In the genomic region with DNA sequence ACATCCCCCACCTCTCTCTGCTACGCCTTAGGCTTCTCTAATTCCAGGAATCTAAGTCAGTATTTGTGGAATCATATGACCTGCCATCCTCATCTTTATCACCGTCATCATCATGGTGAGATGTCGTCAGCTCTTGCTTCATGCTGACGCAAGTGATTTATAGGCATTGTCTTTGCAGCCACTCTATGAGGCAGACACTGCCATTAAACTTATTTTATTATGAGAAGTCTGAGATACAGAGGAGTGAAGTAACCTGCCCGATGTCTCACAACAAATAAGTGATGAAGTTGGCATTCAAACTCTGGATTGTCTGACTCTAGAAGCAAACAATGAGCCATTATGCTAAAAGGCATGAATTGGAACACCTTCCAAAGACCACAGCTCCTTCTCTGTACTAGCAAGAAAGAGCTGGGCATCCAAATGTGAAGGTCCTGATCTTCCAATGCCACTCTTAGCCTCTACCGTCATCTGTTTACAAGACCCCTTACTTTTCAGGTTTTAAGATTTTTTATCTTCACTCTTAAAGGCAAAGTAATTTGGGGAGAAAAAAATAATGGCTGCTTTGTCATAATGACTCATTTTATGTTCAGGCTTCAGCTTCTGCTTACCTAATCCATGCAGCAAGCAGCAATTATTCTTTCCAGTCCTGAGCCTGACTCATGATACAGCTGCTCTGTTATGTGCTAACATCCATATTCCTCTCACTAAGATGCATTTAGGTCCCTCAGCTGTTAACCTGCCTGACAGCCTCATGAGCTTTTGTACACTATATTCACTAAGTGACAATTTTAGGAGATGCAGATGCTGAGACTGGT, we compare ENCODE assay signal across 1 cellular context.
TF ChIP-seq lines count a peak whose summit lies in the region.

No MANE protein-coding gene starts in this region.

TF ChIP-seq in K562, 482 proteins besides CTCF, POLR2A, EP300 and RAD21 (continued from another document and continues in another):
- TF ChIP-seq, protein P1, sequence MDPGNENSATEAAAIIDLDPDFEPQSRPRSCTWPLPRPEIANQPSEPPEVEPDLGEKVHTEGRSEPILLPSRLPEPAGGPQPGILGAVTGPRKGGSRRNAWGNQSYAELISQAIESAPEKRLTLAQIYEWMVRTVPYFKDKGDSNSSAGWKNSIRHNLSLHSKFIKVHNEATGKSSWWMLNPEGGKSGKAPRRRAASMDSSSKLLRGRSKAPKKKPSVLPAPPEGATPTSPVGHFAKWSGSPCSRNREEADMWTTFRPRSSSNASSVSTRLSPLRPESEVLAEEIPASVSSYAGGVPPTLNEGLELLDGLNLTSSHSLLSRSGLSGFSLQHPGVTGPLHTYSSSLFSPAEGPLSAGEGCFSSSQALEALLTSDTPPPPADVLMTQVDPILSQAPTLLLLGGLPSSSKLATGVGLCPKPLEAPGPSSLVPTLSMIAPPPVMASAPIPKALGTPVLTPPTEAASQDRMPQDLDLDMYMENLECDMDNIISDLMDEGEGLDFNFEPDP (CRISPR knock-in tag; IDR thresholded peaks at IDR 0.05) = no peak
- TF ChIP-seq, protein P2, sequence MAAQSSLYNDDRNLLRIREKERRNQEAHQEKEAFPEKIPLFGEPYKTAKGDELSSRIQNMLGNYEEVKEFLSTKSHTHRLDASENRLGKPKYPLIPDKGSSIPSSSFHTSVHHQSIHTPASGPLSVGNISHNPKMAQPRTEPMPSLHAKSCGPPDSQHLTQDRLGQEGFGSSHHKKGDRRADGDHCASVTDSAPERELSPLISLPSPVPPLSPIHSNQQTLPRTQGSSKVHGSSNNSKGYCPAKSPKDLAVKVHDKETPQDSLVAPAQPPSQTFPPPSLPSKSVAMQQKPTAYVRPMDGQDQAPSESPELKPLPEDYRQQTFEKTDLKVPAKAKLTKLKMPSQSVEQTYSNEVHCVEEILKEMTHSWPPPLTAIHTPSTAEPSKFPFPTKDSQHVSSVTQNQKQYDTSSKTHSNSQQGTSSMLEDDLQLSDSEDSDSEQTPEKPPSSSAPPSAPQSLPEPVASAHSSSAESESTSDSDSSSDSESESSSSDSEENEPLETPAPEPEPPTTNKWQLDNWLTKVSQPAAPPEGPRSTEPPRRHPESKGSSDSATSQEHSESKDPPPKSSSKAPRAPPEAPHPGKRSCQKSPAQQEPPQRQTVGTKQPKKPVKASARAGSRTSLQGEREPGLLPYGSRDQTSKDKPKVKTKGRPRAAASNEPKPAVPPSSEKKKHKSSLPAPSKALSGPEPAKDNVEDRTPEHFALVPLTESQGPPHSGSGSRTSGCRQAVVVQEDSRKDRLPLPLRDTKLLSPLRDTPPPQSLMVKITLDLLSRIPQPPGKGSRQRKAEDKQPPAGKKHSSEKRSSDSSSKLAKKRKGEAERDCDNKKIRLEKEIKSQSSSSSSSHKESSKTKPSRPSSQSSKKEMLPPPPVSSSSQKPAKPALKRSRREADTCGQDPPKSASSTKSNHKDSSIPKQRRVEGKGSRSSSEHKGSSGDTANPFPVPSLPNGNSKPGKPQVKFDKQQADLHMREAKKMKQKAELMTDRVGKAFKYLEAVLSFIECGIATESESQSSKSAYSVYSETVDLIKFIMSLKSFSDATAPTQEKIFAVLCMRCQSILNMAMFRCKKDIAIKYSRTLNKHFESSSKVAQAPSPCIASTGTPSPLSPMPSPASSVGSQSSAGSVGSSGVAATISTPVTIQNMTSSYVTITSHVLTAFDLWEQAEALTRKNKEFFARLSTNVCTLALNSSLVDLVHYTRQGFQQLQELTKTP (IDR thresholded peaks at IDR 0.05; ENCODE audit: low read depth in 1 of 2, partially characterized antibody in 2 of 2) = peak in 1 of 2 experiments; percentile 24
- TF ChIP-seq, protein P3, sequence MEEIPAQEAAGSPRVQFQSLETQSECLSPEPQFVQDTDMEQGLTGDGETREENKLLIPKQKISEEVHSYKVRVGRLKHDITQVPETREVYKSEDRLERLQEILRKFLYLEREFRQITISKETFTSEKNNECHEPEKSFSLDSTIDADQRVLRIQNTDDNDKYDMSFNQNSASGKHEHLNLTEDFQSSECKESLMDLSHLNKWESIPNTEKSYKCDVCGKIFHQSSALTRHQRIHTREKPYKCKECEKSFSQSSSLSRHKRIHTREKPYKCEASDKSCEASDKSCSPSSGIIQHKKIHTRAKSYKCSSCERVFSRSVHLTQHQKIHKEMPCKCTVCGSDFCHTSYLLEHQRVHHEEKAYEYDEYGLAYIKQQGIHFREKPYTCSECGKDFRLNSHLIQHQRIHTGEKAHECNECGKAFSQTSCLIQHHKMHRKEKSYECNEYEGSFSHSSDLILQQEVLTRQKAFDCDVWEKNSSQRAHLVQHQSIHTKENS (CRISPR knock-in tag; IDR thresholded peaks at IDR 0.05) = 0 out of 2 replicates have a peak, but pooled peaks have one; percentile 45
- TF ChIP-seq ZFP36 (IDR thresholded peaks at IDR 0.05; ENCODE audit: low read depth, low read length, partially characterized antibody) (peak; percentile 21), CBX3 (IDR thresholded peaks at IDR 0.05; ENCODE audit: borderline replicate concordance in 1 of 2, low read length in 2 of 2) (0 out of 3 replicates have a peak, but pooled peaks of 1 of the 2 experiments have one; percentile 27), FOXJ2 (tag; IDR thresholded peaks at IDR 0.05) (peak; percentile 81), ZBED1 (IDR thresholded peaks at IDR 0.05) (no peak), LCOR (CRISPR knock-in tag; IDR thresholded peaks at IDR 0.05) (no peak), POLR2H (tag; IDR thresholded peaks at IDR 0.05; ENCODE audit: low read depth) (peak; percentile 58), ZNF766 (CRISPR knock-in tag; conservative IDR thresholded peaks at IDR 0.05) (0 out of 2 replicates have a peak, but pooled peaks have one; percentile 38), SMAD3 (CRISPR knock-in tag; conservative IDR thresholded peaks at IDR 0.05) (peak; percentile 7; the same call in 1 of the 2 replicates), KDM2B (CRISPR knock-in tag; IDR thresholded peaks at IDR 0.05) (no peak), SMARCE1 (IDR thresholded peaks at IDR 0.05) (peak; percentile 65), DACH1 (IDR thresholded peaks at IDR 0.05; ENCODE audit: partially characterized antibody) (peak; percentile 78), NCOR1 (IDR thresholded peaks at IDR 0.05) (peak; percentile 75), PML (IDR thresholded peaks at IDR 0.05; ENCODE audit: low read length) (peak; percentile 39; the same call in 1 of the 2 replicates), CREM (IDR thresholded peaks at IDR 0.05; ENCODE audit: low read depth) (peak; percentile 97), HDAC2 (IDR thresholded peaks at IDR 0.05) (peak; percentile 81; the same call in 1 of the 2 replicates), CSDE1 (IDR thresholded peaks at IDR 0.05) (peak in 1 of 2 experiments; percentile 66; a peak in 1 of 4 replicates), ZNF232 (CRISPR knock-in tag; IDR thresholded peaks at IDR 0.05) (no peak), KDM4B (IDR thresholded peaks at IDR 0.05; ENCODE audit: borderline replicate concordance in 2 of 2, low read depth in 1 of 2) (no peak)
- TF ChIP-seq, protein P4, sequence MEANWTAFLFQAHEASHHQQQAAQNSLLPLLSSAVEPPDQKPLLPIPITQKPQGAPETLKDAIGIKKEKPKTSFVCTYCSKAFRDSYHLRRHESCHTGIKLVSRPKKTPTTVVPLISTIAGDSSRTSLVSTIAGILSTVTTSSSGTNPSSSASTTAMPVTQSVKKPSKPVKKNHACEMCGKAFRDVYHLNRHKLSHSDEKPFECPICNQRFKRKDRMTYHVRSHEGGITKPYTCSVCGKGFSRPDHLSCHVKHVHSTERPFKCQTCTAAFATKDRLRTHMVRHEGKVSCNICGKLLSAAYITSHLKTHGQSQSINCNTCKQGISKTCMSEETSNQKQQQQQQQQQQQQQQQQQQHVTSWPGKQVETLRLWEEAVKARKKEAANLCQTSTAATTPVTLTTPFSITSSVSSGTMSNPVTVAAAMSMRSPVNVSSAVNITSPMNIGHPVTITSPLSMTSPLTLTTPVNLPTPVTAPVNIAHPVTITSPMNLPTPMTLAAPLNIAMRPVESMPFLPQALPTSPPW (CRISPR knock-in tag; IDR thresholded peaks at IDR 0.05) = peak; percentile 88
- TF ChIP-seq, protein P5, sequence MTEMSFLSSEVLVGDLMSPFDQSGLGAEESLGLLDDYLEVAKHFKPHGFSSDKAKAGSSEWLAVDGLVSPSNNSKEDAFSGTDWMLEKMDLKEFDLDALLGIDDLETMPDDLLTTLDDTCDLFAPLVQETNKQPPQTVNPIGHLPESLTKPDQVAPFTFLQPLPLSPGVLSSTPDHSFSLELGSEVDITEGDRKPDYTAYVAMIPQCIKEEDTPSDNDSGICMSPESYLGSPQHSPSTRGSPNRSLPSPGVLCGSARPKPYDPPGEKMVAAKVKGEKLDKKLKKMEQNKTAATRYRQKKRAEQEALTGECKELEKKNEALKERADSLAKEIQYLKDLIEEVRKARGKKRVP (CRISPR knock-in tag; IDR thresholded peaks at IDR 0.05) = peak; percentile 86
- TF ChIP-seq, protein P6, sequence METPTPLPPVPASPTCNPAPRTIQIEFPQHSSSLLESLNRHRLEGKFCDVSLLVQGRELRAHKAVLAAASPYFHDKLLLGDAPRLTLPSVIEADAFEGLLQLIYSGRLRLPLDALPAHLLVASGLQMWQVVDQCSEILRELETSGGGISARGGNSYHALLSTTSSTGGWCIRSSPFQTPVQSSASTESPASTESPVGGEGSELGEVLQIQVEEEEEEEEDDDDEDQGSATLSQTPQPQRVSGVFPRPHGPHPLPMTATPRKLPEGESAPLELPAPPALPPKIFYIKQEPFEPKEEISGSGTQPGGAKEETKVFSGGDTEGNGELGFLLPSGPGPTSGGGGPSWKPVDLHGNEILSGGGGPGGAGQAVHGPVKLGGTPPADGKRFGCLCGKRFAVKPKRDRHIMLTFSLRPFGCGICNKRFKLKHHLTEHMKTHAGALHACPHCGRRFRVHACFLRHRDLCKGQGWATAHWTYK (CRISPR knock-in tag; IDR thresholded peaks at IDR 0.05) = 0 out of 2 replicates have a peak, but pooled peaks have one; percentile 61
- TF ChIP-seq, protein P7, sequence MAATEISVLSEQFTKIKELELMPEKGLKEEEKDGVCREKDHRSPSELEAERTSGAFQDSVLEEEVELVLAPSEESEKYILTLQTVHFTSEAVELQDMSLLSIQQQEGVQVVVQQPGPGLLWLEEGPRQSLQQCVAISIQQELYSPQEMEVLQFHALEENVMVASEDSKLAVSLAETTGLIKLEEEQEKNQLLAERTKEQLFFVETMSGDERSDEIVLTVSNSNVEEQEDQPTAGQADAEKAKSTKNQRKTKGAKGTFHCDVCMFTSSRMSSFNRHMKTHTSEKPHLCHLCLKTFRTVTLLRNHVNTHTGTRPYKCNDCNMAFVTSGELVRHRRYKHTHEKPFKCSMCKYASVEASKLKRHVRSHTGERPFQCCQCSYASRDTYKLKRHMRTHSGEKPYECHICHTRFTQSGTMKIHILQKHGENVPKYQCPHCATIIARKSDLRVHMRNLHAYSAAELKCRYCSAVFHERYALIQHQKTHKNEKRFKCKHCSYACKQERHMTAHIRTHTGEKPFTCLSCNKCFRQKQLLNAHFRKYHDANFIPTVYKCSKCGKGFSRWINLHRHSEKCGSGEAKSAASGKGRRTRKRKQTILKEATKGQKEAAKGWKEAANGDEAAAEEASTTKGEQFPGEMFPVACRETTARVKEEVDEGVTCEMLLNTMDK (IDR thresholded peaks at IDR 0.05; ENCODE audit: borderline replicate concordance, insufficient read depth, low read depth, low read length, poor library complexity, severe bottlenecking) = no peak
- TF ChIP-seq, protein P8, sequence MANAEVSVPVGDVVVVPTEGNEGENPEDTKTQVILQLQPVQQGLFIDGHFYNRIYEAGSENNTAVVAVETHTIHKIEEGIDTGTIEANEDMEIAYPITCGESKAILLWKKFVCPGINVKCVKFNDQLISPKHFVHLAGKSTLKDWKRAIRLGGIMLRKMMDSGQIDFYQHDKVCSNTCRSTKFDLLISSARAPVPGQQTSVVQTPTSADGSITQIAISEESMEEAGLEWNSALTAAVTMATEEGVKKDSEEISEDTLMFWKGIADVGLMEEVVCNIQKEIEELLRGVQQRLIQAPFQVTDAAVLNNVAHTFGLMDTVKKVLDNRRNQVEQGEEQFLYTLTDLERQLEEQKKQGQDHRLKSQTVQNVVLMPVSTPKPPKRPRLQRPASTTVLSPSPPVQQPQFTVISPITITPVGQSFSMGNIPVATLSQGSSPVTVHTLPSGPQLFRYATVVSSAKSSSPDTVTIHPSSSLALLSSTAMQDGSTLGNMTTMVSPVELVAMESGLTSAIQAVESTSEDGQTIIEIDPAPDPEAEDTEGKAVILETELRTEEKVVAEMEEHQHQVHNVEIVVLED (CRISPR knock-in tag; IDR thresholded peaks at IDR 0.05) = peak; percentile 41; the same call in 1 of the 2 replicates
- TF ChIP-seq, protein P9, sequence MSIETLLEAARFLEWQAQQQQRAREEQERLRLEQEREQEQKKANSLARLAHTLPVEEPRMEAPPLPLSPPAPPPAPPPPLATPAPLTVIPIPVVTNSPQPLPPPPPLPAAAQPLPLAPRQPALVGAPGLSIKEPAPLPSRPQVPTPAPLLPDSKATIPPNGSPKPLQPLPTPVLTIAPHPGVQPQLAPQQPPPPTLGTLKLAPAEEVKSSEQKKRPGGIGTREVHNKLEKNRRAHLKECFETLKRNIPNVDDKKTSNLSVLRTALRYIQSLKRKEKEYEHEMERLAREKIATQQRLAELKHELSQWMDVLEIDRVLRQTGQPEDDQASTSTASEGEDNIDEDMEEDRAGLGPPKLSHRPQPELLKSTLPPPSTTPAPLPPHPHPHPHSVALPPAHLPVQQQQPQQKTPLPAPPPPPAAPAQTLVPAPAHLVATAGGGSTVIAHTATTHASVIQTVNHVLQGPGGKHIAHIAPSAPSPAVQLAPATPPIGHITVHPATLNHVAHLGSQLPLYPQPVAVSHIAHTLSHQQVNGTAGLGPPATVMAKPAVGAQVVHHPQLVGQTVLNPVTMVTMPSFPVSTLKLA (conservative IDR thresholded peaks at IDR 0.05) = peak in 1 of 2 experiments; percentile 53; a peak in 1 of 4 replicates
- TF ChIP-seq, protein P10, sequence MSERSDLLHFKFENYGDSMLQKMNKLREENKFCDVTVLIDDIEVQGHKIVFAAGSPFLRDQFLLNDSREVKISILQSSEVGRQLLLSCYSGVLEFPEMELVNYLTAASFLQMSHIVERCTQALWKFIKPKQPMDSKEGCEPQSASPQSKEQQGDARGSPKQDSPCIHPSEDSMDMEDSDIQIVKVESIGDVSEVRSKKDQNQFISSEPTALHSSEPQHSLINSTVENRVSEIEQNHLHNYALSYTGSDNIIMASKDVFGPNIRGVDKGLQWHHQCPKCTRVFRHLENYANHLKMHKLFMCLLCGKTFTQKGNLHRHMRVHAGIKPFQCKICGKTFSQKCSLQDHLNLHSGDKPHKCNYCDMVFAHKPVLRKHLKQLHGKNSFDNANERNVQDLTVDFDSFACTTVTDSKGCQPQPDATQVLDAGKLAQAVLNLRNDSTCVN (CRISPR knock-in tag; IDR thresholded peaks at IDR 0.05) = no peak
- TF ChIP-seq, protein P11, sequence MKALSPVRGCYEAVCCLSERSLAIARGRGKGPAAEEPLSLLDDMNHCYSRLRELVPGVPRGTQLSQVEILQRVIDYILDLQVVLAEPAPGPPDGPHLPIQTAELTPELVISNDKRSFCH (CRISPR knock-in tag; IDR thresholded peaks at IDR 0.05) = no peak
- TF ChIP-seq, protein P11 (tag; IDR thresholded peaks at IDR 0.05) = peak; percentile 38; the same call in 1 of the 2 replicates
